10 cellular contexts compared by ENCODE assay signal in the genomic region with DNA sequence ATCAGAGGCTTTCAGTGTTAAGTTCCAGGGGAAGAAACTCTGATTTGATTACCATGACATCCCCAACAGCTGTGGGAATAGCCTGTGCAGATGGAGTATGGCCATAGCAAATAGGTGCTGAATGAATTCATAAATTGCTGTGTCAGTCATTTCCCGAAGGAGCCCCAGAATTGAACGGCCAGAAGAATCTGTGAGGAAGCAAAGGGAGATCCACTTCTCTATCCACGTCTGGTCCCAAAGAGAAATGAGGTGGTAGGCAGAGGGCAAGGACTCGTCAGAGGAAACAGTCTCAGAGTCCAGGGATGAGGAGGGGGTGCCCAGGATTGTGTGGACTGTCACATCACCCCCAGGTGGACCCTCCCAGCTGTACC. TPM values are rescaled to one million over a fixed set of nuclear protein-coding genes. Genes with fewer than 3 reads are reported as not detected.
DNase-seq lines count a peak whose midpoint lies in the region; ATAC-seq, FAIRE-seq and TF ChIP-seq lines count a peak whose summit lies in the region.
"Had no signal": no experiment of that assay in that cellular context is flagged by ENCODE, and none has a peak within 500 bp of the region (broad histone marks: within the 10 kb centered on the region; RNA-seq: fewer than 3 reads in every experiment).

No MANE protein-coding gene starts in this region.

- no peak for TF ChIP-seq RAD21 in K562 (CRISPR knock-in tag; conservative IDR thresholded peaks at IDR 0.05 in 1 of 2, IDR thresholded peaks at IDR 0.05 in 1 of 2)

- peaks cover 50% of the 10 kb centered on the region for H3K36me3 Mint-ChIP-seq in activated CD4-positive, alpha-beta T cell treated with anti-CD3 and anti-CD28 coated beads, Interleukin-2, amount 10 ng/mL, durations not matched to agents 7 days and 5 days (ENCODE audit: low read depth)

- H4K20me1 ChIP-seq in K562 (replicated peaks; ENCODE audit: control insufficient read depth, insufficient read depth, low read length): no peaks in the 10 kb centered on the region

- WGBS in K562 (ENCODE audit: insufficient coverage, low coverage, missing lambda C conversion rate): 42% methylated on average over 4 of the region's 4 CpGs
- WGBS in thyroid gland, 2 donors: 72 to 75% methylated on average over 4 of the region's 4 CpGs

- peaks cover 11% of the 10 kb centered on the region for H3K36me3 ChIP-seq in K562 (ENCODE audit: control insufficient read depth, insufficient read depth, low read length)
- no peaks in the 10 kb centered on the region for H3K36me3 ChIP-seq in thyroid gland
- peaks cover 5% of the 10 kb centered on the region for H3K36me3 ChIP-seq in WERI-Rb-1

- POLR2A ChIA-PET in activated CD4-positive, alpha-beta T cell treated with anti-CD3 and anti-CD28 coated beads, Interleukin-2, amount 10 ng/mL, durations not matched to agents 7 days and 5 days (lab: Charles Lee): no interaction called here
- POLR2A ChIA-PET in K562 (lab: Yijun Ruan, JAX): interaction anchor here (0.5 to 2.2 kb wide), 10 partner anchors 13 to 495 kb away, joined by 3 to 11 read pairs (median 4); partner anchors contain the start of genes BYSL, MED20 and TOMM6

- H3K9me3 ChIP-seq in K562 (replicated peaks; ENCODE audit: control insufficient read depth, insufficient read depth, low read depth, low read length) (no peaks in the 10 kb centered on the region), mononuclear cell (ENCODE audit: low read depth, low read length) (no peaks in the 10 kb centered on the region), thyroid gland (no peaks in the 10 kb centered on the region), WERI-Rb-1 (ENCODE audit: severe bottlenecking) (no peaks in the 10 kb centered on the region)

- H3K27me3 ChIP-seq in K562 (ENCODE audit: control insufficient read depth in 2 of 2, insufficient read depth in 2 of 2, low read length in 2 of 2) (no peaks in the 10 kb centered on the region), mononuclear cell (ENCODE audit: insufficient read depth, low read length) (no peaks in the 10 kb centered on the region), thyroid gland (no peaks in the 10 kb centered on the region), WERI-Rb-1 (ENCODE audit: insufficient read depth, low read depth, severe bottlenecking) (peaks cover 3% of the 10 kb centered on the region)

- intact Hi-C loops in K562 (cut with micrococcal nuclease): loop anchor here (10.0 kb wide), 1 partner anchor 342 kb away; no protein-coding TSS in a partner anchor
- intact Hi-C loops in thyroid gland (cut with DNase I): no loop called here

- no peaks in the 10 kb centered on the region for H3K27me3 Mint-ChIP-seq in activated CD4-positive, alpha-beta T cell treated with anti-CD3 and anti-CD28 coated beads, Interleukin-2, amount 10 ng/mL, durations not matched to agents 7 days and 5 days

- TF ChIP-seq POLR2A in K562 (conservative IDR thresholded peaks at IDR 0.05) (no peak), thyroid gland (IDR thresholded peaks at IDR 0.05) (no peak)

- in situ Hi-C loops in K562 (cut with MboI): loop anchor here (5.0 to 10.0 kb wide), 2 partner anchors 142 to 260 kb away; partner anchors contain the start of gene TOMM6

- H3K4me1 Mint-ChIP-seq in activated CD4-positive, alpha-beta T cell treated with anti-CD3 and anti-CD28 coated beads, Interleukin-2, amount 10 ng/mL, durations not matched to agents 7 days and 5 days: peaks cover 82% of the 10 kb centered on the region

- TF ChIP-seq CTCF in K562 (IDR thresholded peaks at IDR 0.05 in 2 of 3, conservative IDR thresholded peaks at IDR 0.05 in 1 of 3; ENCODE audit: insufficient read depth in 2 of 3, low read depth in 1 of 3, low read length in 3 of 3) (no peak), thyroid gland (IDR thresholded peaks at IDR 0.05) (no peak), WERI-Rb-1 (IDR thresholded peaks at IDR 0.05; ENCODE audit: low read depth, low read length) (no peak)

- no peak for DNase-seq in activated CD4-positive, alpha-beta T cell treated with anti-CD3 and anti-CD28 coated beads, Interleukin-2, amount 10 ng/mL, durations not matched to agents 7 days and 5 days
- no peak for DNase-seq in activated CD4-positive, alpha-beta T cell treated with anti-CD3 and anti-CD28 coated beads, Interleukin-2, amount 50 U/mL, for 4 hours
- no peak for DNase-seq in K562 (ENCODE audit: extremely low read depth in 1 of 4, low spot score in 3 of 4)
- DNase-seq in thyroid gland: no peak
- DNase-seq in WERI-Rb-1: no peak
- no peak for DNase-seq in NCI-H187 (lab: John Stamatoyannopoulos, UW)
- DNase-seq: kidney glomerular epithelial cell, NCI-H1105 had no signal

- no peak overlapping the region for H2AFZ ChIP-seq in K562 (ENCODE audit: low read depth, low read length)

- H3K4me3 ChIP-seq in K562: no peak overlapping the region
- H3K4me3 ChIP-seq in mononuclear cell (ENCODE audit: low read length): peak overlapping the region; percentile 79
- peak overlapping the region; percentile 4 to 79 (median 5) for H3K4me3 ChIP-seq in thyroid gland (replicated peaks in 1 of 3)
- no peak overlapping the region for H3K4me3 ChIP-seq in WERI-Rb-1 (ENCODE audit: low read depth, low read length)

- peak overlapping the region; percentile 87 for H3K4me3 Mint-ChIP-seq in activated CD4-positive, alpha-beta T cell treated with anti-CD3 and anti-CD28 coated beads, Interleukin-2, amount 10 ng/mL, durations not matched to agents 7 days and 5 days

- H3K4me1 ChIP-seq in K562 (replicated peaks in 1 of 2; ENCODE audit: control insufficient read depth in 2 of 2, insufficient read depth in 2 of 2, low read length in 2 of 2) (peaks cover 54 to 59% of the 10 kb centered on the region in 2 experiments), mononuclear cell (ENCODE audit: insufficient read depth, low read length) (peaks cover 86% of the 10 kb centered on the region), thyroid gland (peaks cover 56 to 69% of the 10 kb centered on the region in 2 donors)

- FAIRE-seq in K562 (lab: Jason Lieb, UNC): no peak

- H3K9ac ChIP-seq in K562 (ENCODE audit: insufficient read depth in 1 of 2, low read depth in 2 of 2, low read length in 2 of 2): no peak overlapping the region; a peak in 1 of 4 replicates

- TF ChIP-seq EP300 in K562 (IDR thresholded peaks at IDR 0.05; ENCODE audit: low read length): no peak

- H3K27ac Mint-ChIP-seq in activated CD4-positive, alpha-beta T cell treated with anti-CD3 and anti-CD28 coated beads, Interleukin-2, amount 10 ng/mL, durations not matched to agents 7 days and 5 days: peak overlapping the region; percentile 85

- peaks cover 21% of the 10 kb centered on the region for H3K79me2 ChIP-seq in K562 (ENCODE audit: control insufficient read depth, insufficient read depth, low read length)

- H3K9me3 Mint-ChIP-seq in activated CD4-positive, alpha-beta T cell treated with anti-CD3 and anti-CD28 coated beads, Interleukin-2, amount 10 ng/mL, durations not matched to agents 7 days and 5 days: no peaks in the 10 kb centered on the region

- ATAC-seq in K562 (no peak), HG02973 (IDR thresholded peaks at IDR 0.05; ENCODE audit: unreplicated experiment) (no peak)

- H3K9me1 ChIP-seq in K562 (ENCODE audit: control insufficient read depth, insufficient read depth, low read length): no peaks in the 10 kb centered on the region

- peak overlapping the region; percentile 92; the same call in 1 of the 2 replicates for H3K4me2 ChIP-seq in K562 (ENCODE audit: insufficient read depth, low read length)

- no peak overlapping the region for H3K27ac ChIP-seq in K562 (ENCODE audit: extremely low read depth, low read depth, low read length)
- peak overlapping the region; percentile 80 to 96 (median 90) for H3K27ac ChIP-seq in thyroid gland
- no peak overlapping the region for H3K27ac ChIP-seq in WERI-Rb-1

- no TSS peak for BruUV-seq in K562 (replicated peaks; lab: Mats Ljungman, UMichigan)

- CTCF ChIA-PET in activated CD4-positive, alpha-beta T cell treated with anti-CD3 and anti-CD28 coated beads, Interleukin-2, amount 10 ng/mL, durations not matched to agents 7 days and 5 days (lab: Charles Lee): interaction anchor here (0.5 to 15.9 kb wide), 6 partner anchors 115 to 491 kb away, joined by 3 to 412 read pairs (median 6); partner anchors contain the start of genes BYSL, CCND3, MED20 and TOMM6
- CTCF ChIA-PET in K562 (lab: Yijun Ruan, JAX; ENCODE audit: low intra/inter-chr PET ratio): interaction anchor here (1.1 kb wide), 1 partner anchor 267 kb away, joined by 3 read pairs; the partner anchor contains the start of gene PRICKLE4

TF ChIP-seq in K562, 482 proteins besides CTCF, POLR2A, EP300 and RAD21 (continues in another document):
- TF ChIP-seq SIN3A (IDR thresholded peaks at IDR 0.05; ENCODE audit: borderline replicate concordance in 2 of 2, control insufficient read depth in 1 of 2, low read depth in 2 of 2, low read length in 2 of 2) (no peak), CCAR2 (IDR thresholded peaks at IDR 0.05; ENCODE audit: low read depth, low read length) (no peak), U2AF2 (optimal IDR thresholded peaks at IDR 0.05; ENCODE audit: low read depth, low read length) (no peak), SETDB1 (IDR thresholded peaks at IDR 0.05; ENCODE audit: low read length) (no peak)
- TF ChIP-seq, protein P1, sequence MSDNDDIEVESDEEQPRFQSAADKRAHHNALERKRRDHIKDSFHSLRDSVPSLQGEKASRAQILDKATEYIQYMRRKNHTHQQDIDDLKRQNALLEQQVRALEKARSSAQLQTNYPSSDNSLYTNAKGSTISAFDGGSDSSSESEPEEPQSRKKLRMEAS (CRISPR knock-in tag; IDR thresholded peaks at IDR 0.05): no peak

RNA-seq across cellular contexts. Expression of gene TAF8, which starts 3.1 kb away (rescaled TPM):
- total RNA-seq in activated CD4-positive, alpha-beta T cell treated with anti-CD3 and anti-CD28 coated beads, Interleukin-2, amount 10 ng/mL, durations not matched to agents 7 days and 5 days: 10 to 100 TPM; 53.2 to 60.2 TPM
- total RNA-seq in K562 (2011; cell fraction: chromatin; rRNA removed; ENCODE audit: low replicate concordance): 128 and 137 TPM in 2 replicates
- 89.7 and 95.9 TPM in 2 replicates for total RNA-seq in K562 (2011; cell fraction: nucleolus; rRNA removed)
- 111 and 145 TPM in 2 replicates for total RNA-seq in K562 (2011; cell fraction: nucleoplasm; rRNA removed)
- total RNA-seq in K562 (2014; rRNA removed) (37.8 and 45.6 TPM in 2 replicates), K562 (2014; rRNA removed; fragmentation: Illumina TruSeq; extraction: Trizol) (41.0 and 43.8 TPM in 2 replicates), K562 (2015; rRNA removed; fragmentation: Illumina TruSeq; extraction: Trizol) (29.4 and 32.3 TPM in 2 replicates), K562 (2021) (49.1 and 51.4 TPM in 2 replicates), mononuclear cell (25.9 TPM), thyroid gland (100 to 1,000 TPM in 1 of 4 donors, 10 to 100 TPM in 3; 52.0 to 131 (median 72.2) TPM)
- polyA plus RNA-seq in K562 (2011; rRNA removed) (52.8 and 57.2 TPM in 2 replicates), K562 (2014; fragmentation: Illumina TruSeq; extraction: Trizol) (49.2 and 52.6 TPM in 2 replicates), K562 (2014; fragmentation: Nextera tagmentation; extraction: Ambion mirVana) (10 to 100 TPM; 58.9 to 84.0 TPM), K562 (2014; rRNA removed) (57.1 and 60.3 TPM in 2 replicates)
- 58.0 and 76.8 TPM in 2 replicates for polyA plus RNA-seq in K562 (2011; cell fraction: cytosol; rRNA removed)
- polyA plus RNA-seq in K562 (2011; cell fraction: nucleus; rRNA removed): 33.2 and 40.6 TPM in 2 replicates
- polyA plus RNA-seq in K562 (2012): 24.5 and 33.6 TPM in 2 replicates
- 89.5 and 117 TPM in 2 replicates for polyA minus RNA-seq in K562 (2011; rRNA and poly(A)+ RNA removed)
- 30.9 and 35.3 TPM in 2 replicates for polyA minus RNA-seq in K562 (2011; cell fraction: cytosol; rRNA and poly(A)+ RNA removed)
- 37.0 and 60.9 TPM in 2 replicates for polyA minus RNA-seq in K562 (2011; cell fraction: nucleus; rRNA and poly(A)+ RNA removed)

Comparison
In these comparisons a context has a peak if more than half of its experiments do, and no peak if none do; other contexts are left out.
1. H3K27ac ChIP-seq: peak in thyroid gland (3 of 3); none in K562 (single experiment) and WERI-Rb-1 (single experiment).
2. H3K4me3 ChIP-seq: peak in mononuclear cell (single experiment) and thyroid gland (3 of 3); none in K562 (single experiment) and WERI-Rb-1 (single experiment).